14 cellular contexts compared by ENCODE assay signal in genomic region chr6:133741375-133741861, GRCh38.
DNase-seq lines count a peak whose midpoint lies in the region; ATAC-seq and TF ChIP-seq lines count a peak whose summit lies in the region.
"Had no signal": no experiment of that assay in that cellular context is flagged by ENCODE, and none has a peak within 500 bp of the region (broad histone marks: within the 10 kb centered on the region; RNA-seq: fewer than 3 reads in every experiment).

No MANE protein-coding gene starts in this region.

- WGBS in esophagus squamous epithelium, 2 donors, result 19 to 32% methylated on average over 4 to 5 of the region's 5 CpGs

- no peaks in the 10 kb centered on the region for H3K9me3 ChIP-seq in esophagus squamous epithelium
- H3K9me3 ChIP-seq: body of pancreas had no signal

- peak overlapping the region; percentile 3; the same call in 1 of the 2 replicates for H2AFZ ChIP-seq in GM23338

- peak; percentile 66 for ATAC-seq in GM23338
- ATAC-seq: activated CD8-positive, alpha-beta T cell treated with anti-CD3 and anti-CD28 coated beads, Interleukin-2, amount 10 ng/mL, durations not matched to agents 7 days and 5 days; body of pancreas had no signal

- H3K27me3 ChIP-seq in GM23338 (ENCODE audit: insufficient read depth) (no peaks in the 10 kb centered on the region), esophagus squamous epithelium (no peaks in the 10 kb centered on the region)
- H3K27me3 ChIP-seq: body of pancreas had no signal

- no peak for TF ChIP-seq CTCF in GM23338 (conservative IDR thresholded peaks at IDR 0.05; ENCODE audit: low read depth in 2 of 2)
- no peak for TF ChIP-seq CTCF in nephron progenitor cell (IDR thresholded peaks at IDR 0.05)
- TF ChIP-seq CTCF in esophagus squamous epithelium (IDR thresholded peaks at IDR 0.05), result no peak

- H3K4me1 Mint-ChIP-seq in GM23338 (peaks cover 16% of the 10 kb centered on the region), nephron progenitor cell (peaks cover 23% of the 10 kb centered on the region)
- H3K4me1 Mint-ChIP-seq: IgD-negative memory B cell had no signal

- peak; percentile 8 for DNase-seq in GM23338 (ENCODE audit: low spot score)
- DNase-seq in NCI-H2171 treated with DMSO at 0.1 percent for 48 hours (lab: John Stamatoyannopoulos, UW), result peak; percentile 100
- peak; percentile 86 for DNase-seq in cerebellar cortex (ENCODE audit: low spot score)
- peak; percentile 21 for DNase-seq in nephron progenitor cell
- DNase-seq in esophagus squamous epithelium (lab: John Stamatoyannopoulos, UW), result no peak
- no peak for DNase-seq in NCI-H2196 (lab: John Stamatoyannopoulos, UW; ENCODE audit: unreplicated experiment)
- no peak for DNase-seq in T-helper 2 cell
- no peak for DNase-seq in putamen (ENCODE audit: low spot score)
- DNase-seq: activated CD8-positive, alpha-beta T cell treated with anti-CD3 and anti-CD28 coated beads, Interleukin-2, amount 10 ng/mL, durations not matched to agents 7 days and 5 days; body of pancreas; DMS79; hypothalamus; occipital lobe had no signal

- H3K9me2 ChIP-seq in GM23338 (ENCODE audit: insufficient read depth), result no peaks in the 10 kb centered on the region

- no peak overlapping the region for H3K4me2 ChIP-seq in GM23338

- no peaks in the 10 kb centered on the region for H3F3A ChIP-seq in GM23338 (replicated peaks; ENCODE audit: low read depth)

- intact Hi-C loops in esophagus squamous epithelium (cut with DNase I), result no loop called here

- TF ChIP-seq POLR2A in esophagus squamous epithelium (IDR thresholded peaks at IDR 0.05), result no peak

- no peaks in the 10 kb centered on the region for H3K79me2 ChIP-seq in GM23338 (replicated peaks; ENCODE audit: insufficient read depth)

- no peaks in the 10 kb centered on the region for H4K20me1 ChIP-seq in GM23338 (replicated peaks; ENCODE audit: insufficient read depth)

- H3K27me3 Mint-ChIP-seq in GM23338 (ENCODE audit: insufficient read depth, low read depth, poor library complexity) (no peaks in the 10 kb centered on the region), nephron progenitor cell (ENCODE audit: low read depth, poor library complexity) (peaks cover 30% of the 10 kb centered on the region)

- H3K27ac Mint-ChIP-seq in GM23338 (no peak overlapping the region), nephron progenitor cell (peak overlapping the region; percentile 33)
- H3K27ac Mint-ChIP-seq: activated CD8-positive, alpha-beta T cell treated with anti-CD3 and anti-CD28 coated beads, Interleukin-2, amount 10 ng/mL, durations not matched to agents 7 days and 5 days had no signal

- H3K36me3 ChIP-seq in GM23338 (ENCODE audit: insufficient read depth) (no peaks in the 10 kb centered on the region), esophagus squamous epithelium (no peaks in the 10 kb centered on the region)

- H3K27ac ChIP-seq in GM23338 (ENCODE audit: low read depth) (no peak overlapping the region), esophagus squamous epithelium (peak overlapping the region in 2 of 4 donors; percentile 29 to 38)
- H3K27ac ChIP-seq: body of pancreas had no signal

- H3K9me3 Mint-ChIP-seq in GM23338 (no peaks in the 10 kb centered on the region), nephron progenitor cell (no peaks in the 10 kb centered on the region)

- H3K4me3 ChIP-seq in GM23338 (no peak overlapping the region), esophagus squamous epithelium (no peak overlapping the region)
- H3K4me3 ChIP-seq: body of pancreas had no signal

- H3K4me1 ChIP-seq in GM23338 (ENCODE audit: insufficient read depth), result peaks cover 7% of the 10 kb centered on the region; the same call in 1 of the 2 replicates
- peaks cover 0 to 5% (median 4%) of the 10 kb centered on the region in 3 donors for H3K4me1 ChIP-seq in esophagus squamous epithelium
- H3K4me1 ChIP-seq: body of pancreas had no signal

- H3K4me3 Mint-ChIP-seq in GM23338 (no peak overlapping the region), nephron progenitor cell (no peak overlapping the region)
- H3K4me3 Mint-ChIP-seq: activated CD8-positive, alpha-beta T cell treated with anti-CD3 and anti-CD28 coated beads, Interleukin-2, amount 10 ng/mL, durations not matched to agents 7 days and 5 days; IgD-negative memory B cell had no signal

- H3K36me3 Mint-ChIP-seq in GM23338 (ENCODE audit: low read depth) (no peaks in the 10 kb centered on the region), nephron progenitor cell (ENCODE audit: low read depth) (no peaks in the 10 kb centered on the region)
- H3K36me3 Mint-ChIP-seq: IgD-negative memory B cell had no signal

TF ChIP-seq in GM23338, 12 proteins besides CTCF, POLR2A, EP300 and RAD21:
- TF ChIP-seq STAT1 (IDR thresholded peaks at IDR 0.05; ENCODE audit: unreplicated experiment), result no peak
- no peak for TF ChIP-seq ZNF331 (CRISPR knock-in tag; IDR thresholded peaks at IDR 0.05; ENCODE audit: low read depth)
- no peak for TF ChIP-seq EZH2phosphoT487 (IDR thresholded peaks at IDR 0.05; ENCODE audit: unreplicated experiment)
- TF ChIP-seq ETS1 (IDR thresholded peaks at IDR 0.05), result no peak
- TF ChIP-seq ZNF114 (CRISPR knock-in tag; IDR thresholded peaks at IDR 0.05), result no peak
- TF ChIP-seq NANOG (IDR thresholded peaks at IDR 0.05; ENCODE audit: borderline replicate concordance), result no peak
- TF ChIP-seq ZNF462 (CRISPR knock-in tag; IDR thresholded peaks at IDR 0.05), result no peak

Comparison
In these comparisons a context has a peak if more than half of its experiments do, and no peak if none do; other contexts are left out.
1. DNase-seq: peak in GM23338 (single experiment), NCI-H2171 treated with DMSO at 0.1 percent for 48 hours (single experiment), cerebellar cortex (single experiment) and nephron progenitor cell (single experiment); none in esophagus squamous epithelium (single experiment), NCI-H2196 (single experiment), T-helper 2 cell (0 of 5) and putamen (single experiment).